ENCODE assay signal across 1 cellular context in genomic region chr10:132631348-132631735, GRCh38.
TF ChIP-seq lines count a peak whose summit lies in the region.

No MANE protein-coding gene starts in this region.

TF ChIP-seq in WTC11, 78 proteins besides CTCF, POLR2A, EP300 and RAD21 (continued from another document):
- TF ChIP-seq, protein P1, sequence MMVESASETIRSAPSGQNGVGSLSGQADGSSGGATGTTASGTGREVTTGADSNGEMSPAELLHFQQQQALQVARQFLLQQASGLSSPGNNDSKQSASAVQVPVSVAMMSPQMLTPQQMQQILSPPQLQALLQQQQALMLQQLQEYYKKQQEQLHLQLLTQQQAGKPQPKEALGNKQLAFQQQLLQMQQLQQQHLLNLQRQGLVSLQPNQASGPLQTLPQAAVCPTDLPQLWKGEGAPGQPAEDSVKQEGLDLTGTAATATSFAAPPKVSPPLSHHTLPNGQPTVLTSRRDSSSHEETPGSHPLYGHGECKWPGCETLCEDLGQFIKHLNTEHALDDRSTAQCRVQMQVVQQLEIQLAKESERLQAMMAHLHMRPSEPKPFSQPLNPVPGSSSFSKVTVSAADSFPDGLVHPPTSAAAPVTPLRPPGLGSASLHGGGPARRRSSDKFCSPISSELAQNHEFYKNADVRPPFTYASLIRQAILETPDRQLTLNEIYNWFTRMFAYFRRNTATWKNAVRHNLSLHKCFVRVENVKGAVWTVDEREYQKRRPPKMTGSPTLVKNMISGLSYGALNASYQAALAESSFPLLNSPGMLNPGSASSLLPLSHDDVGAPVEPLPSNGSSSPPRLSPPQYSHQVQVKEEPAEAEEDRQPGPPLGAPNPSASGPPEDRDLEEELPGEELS (CRISPR knock-in tag; IDR thresholded peaks at IDR 0.05) = no peak
